ENCODE assay signal across 21 cellular contexts in the genomic region with DNA sequence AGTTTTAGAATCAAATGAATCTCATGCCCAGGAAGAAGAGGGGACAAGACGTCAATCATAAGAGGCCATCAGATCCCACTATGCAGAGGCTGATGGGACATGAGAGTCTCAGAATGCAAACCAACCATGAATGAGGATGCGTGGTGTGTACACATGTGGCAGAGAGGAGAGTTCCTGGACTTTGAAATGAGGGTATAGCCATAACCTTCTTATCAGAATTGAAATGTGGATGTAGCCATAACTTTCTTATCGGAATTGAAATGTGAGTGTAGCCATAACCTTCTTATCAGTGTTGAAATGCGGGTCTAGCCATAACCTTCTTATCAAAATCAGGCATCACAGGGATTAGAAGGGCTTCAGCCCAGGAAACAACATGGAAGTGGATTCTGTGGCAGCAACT.
"Had no signal": no experiment of that assay in that cellular context is flagged by ENCODE, and none has a peak within 500 bp of the region (broad histone marks: within the 10 kb centered on the region; RNA-seq: fewer than 3 reads in every experiment).

No MANE protein-coding gene starts in this region.

- ATAC-seq: Right ventricle myocardium inferior, SK-N-SH treated with all-trans-retinoic acid at 6 μM for 48 hours had no signal

- H2AFZ ChIP-seq: PC-9 had no signal

- H3K4me1 ChIP-seq: SJCRH30 had no signal

- H3K27me3 ChIP-seq: MG63, Peyer's patch, SJCRH30 had no signal

- H3K36me3 ChIP-seq: MG63, Peyer's patch, SJCRH30 had no signal

- H3K4me3 ChIP-seq: MG63, PC-9, Peyer's patch, SJCRH30 had no signal

- H3K9me3 ChIP-seq: MG63, Peyer's patch, SJCRH30 had no signal

- DNase-seq: Karpas-422, KG1, MG63, NCI-H1092 treated with DMSO at 0.1 percent for 48 hours, NCI-H1436, NCI-H2029, NCI-H2081 treated with DMSO at 0.1 percent for 48 hours, NCI-H2171, NCI-H226, NCI-H446, NCI-H524, NCI-H526 treated with DMSO at 0.1 percent for 48 hours, NCI-H774, OCI-M1, PC-9, Peyer's patch, SHP77 treated with DMSO at 0.1 percent for 48 hours, SJCRH30, T-helper 1 cell had no signal

- H3K4me2 ChIP-seq: PC-9 had no signal

- H3K27ac ChIP-seq: PC-9, Peyer's patch, SJCRH30 had no signal
